ENCODE assay signal across 21 cellular contexts in genomic region chr6:140178550-140179334, GRCh38.
DNase-seq lines count a peak whose midpoint lies in the region; ATAC-seq and TF ChIP-seq lines count a peak whose summit lies in the region.
"Had no signal": no experiment of that assay in that cellular context is flagged by ENCODE, and none has a peak within 500 bp of the region (broad histone marks: within the 10 kb centered on the region; RNA-seq: fewer than 3 reads in every experiment).

No MANE protein-coding gene starts in this region.

- H3K9me3 ChIP-seq in RWPE2 (ENCODE audit: severe bottlenecking): no peaks in the 10 kb centered on the region
- H3K9me3 ChIP-seq: esophagus squamous epithelium, ovary had no signal

- H3K36me3 ChIP-seq in RWPE2 (ENCODE audit: low read depth): no peaks in the 10 kb centered on the region
- H3K36me3 ChIP-seq: esophagus squamous epithelium, ovary had no signal

- peak; percentile 26; the same call in 1 of the 3 replicates for ATAC-seq in RWPE2 (ENCODE audit: low read depth)
- ATAC-seq in GM19328 (IDR thresholded peaks at IDR 0.05; ENCODE audit: unreplicated experiment): no peak
- ATAC-seq: CD8-positive, alpha-beta T cell; left lobe of liver; stimulated activated effector memory CD8-positive, alpha-beta T cell treated with anti-CD3 and anti-CD28 coated beads, Interleukin-12 subunit alpha, Interleukin-12 subunit beta, amount 100 ng/mL, for 72 hours had no signal

- H3K27me3 ChIP-seq in RWPE2 (ENCODE audit: insufficient read depth, poor library complexity, severe bottlenecking): no peaks in the 10 kb centered on the region
- H3K27me3 ChIP-seq: dorsolateral prefrontal cortex, esophagus squamous epithelium, ovary had no signal

- H3K27ac ChIP-seq in RWPE2 (ENCODE audit: poor library complexity, severe bottlenecking): peak overlapping the region; percentile 28
- H3K27ac ChIP-seq: dorsolateral prefrontal cortex, esophagus squamous epithelium, KMS-11, ovary had no signal

- H3K4me3 ChIP-seq in RWPE2 (ENCODE audit: severe bottlenecking) (no peak overlapping the region), fibroblast of mammary gland (ENCODE audit: control insufficient read depth, low read depth, low read length) (no peak overlapping the region)
- H3K4me3 ChIP-seq: dorsolateral prefrontal cortex, esophagus squamous epithelium, ovary had no signal

- peaks cover 10% of the 10 kb centered on the region for H3K4me1 ChIP-seq in RWPE2 (ENCODE audit: insufficient read depth, poor library complexity, severe bottlenecking)
- H3K4me1 ChIP-seq: esophagus squamous epithelium had no signal

- no peak for TF ChIP-seq CTCF in RWPE2 (IDR thresholded peaks at IDR 0.05; ENCODE audit: poor library complexity, severe bottlenecking)
- no peak for TF ChIP-seq CTCF in fibroblast of mammary gland (conservative IDR thresholded peaks at IDR 0.05; ENCODE audit: control insufficient read depth, insufficient read depth, low read depth, low read length)

- DNase-seq in GM04503 (ENCODE audit: low read depth) (peak; percentile 77), RWPE2 (ENCODE audit: low spot score) (no peak), fibroblast of mammary gland (ENCODE audit: low read depth) (peak; percentile 94), stromal cell of bone marrow (ENCODE audit: low read depth) (peak; percentile 73), NCI-H2107 (lab: John Stamatoyannopoulos, UW) (no peak)
- no peak for DNase-seq in activated CD4-positive, alpha-beta T cell treated with anti-CD3 and anti-CD28 coated beads, Interleukin-2, amount 50 U/mL, for 4 hours
- no peak for DNase-seq in activated T-cell treated with anti-CD3 and anti-CD28 coated beads, Interleukin-2, amount 50 U/mL, for 48 hours
- DNase-seq: activated B cell treated with CpG ODN at 0.5 μM for 24 hours; activated effector memory CD4-positive, alpha-beta T cell treated with anti-CD3 and anti-CD28 coated beads, Interleukin-2, amount 50 U/mL, for 16 hours; CD8-positive, alpha-beta T cell; dorsolateral prefrontal cortex; esophagus squamous epithelium; NCI-H1436; NCI-H446; ovary; SHP77; small intestine had no signal

Comparison
In these comparisons a context has a peak if more than half of its experiments do, and no peak if none do; other contexts are left out.
1. DNase-seq: peak in GM04503 (single experiment), fibroblast of mammary gland (single experiment) and stromal cell of bone marrow (single experiment); none in RWPE2 (single experiment), activated CD4-positive, alpha-beta T cell treated with anti-CD3 and anti-CD28 coated beads, Interleukin-2, amount 50 U/mL, for 4 hours (0 of 2), NCI-H2107 (single experiment) and activated T-cell treated with anti-CD3 and anti-CD28 coated beads, Interleukin-2, amount 50 U/mL, for 48 hours (0 of 2).